ENCODE assay signal across 29 cellular contexts in genomic region chr10:120691623-120692022, GRCh38.
DNase-seq lines count a peak whose midpoint lies in the region; ATAC-seq and TF ChIP-seq lines count a peak whose summit lies in the region.
"Had no signal": no experiment of that assay in that cellular context is flagged by ENCODE, and none has a peak within 500 bp of the region (broad histone marks: within the 10 kb centered on the region; RNA-seq: fewer than 3 reads in every experiment).

No MANE protein-coding gene starts in this region.

- no peaks in the 10 kb centered on the region for H3K36me3 ChIP-seq in CD4-positive, CD25-positive, alpha-beta regulatory T cell (ENCODE audit: control insufficient read depth, insufficient read depth, low read length)
- H3K36me3 ChIP-seq in GM23338 (ENCODE audit: insufficient read depth), result no peaks in the 10 kb centered on the region
- no peaks in the 10 kb centered on the region for H3K36me3 ChIP-seq in aorta (ENCODE audit: control insufficient read depth in 1 of 2, insufficient read depth in 2 of 2, low read length in 1 of 2)
- H3K36me3 ChIP-seq in colonic mucosa, result no peaks in the 10 kb centered on the region
- H3K36me3 ChIP-seq: esophagus squamous epithelium, lower lobe of right lung, ovary, transverse colon had no signal

- TF ChIP-seq CTCF in GM23338 (conservative IDR thresholded peaks at IDR 0.05; ENCODE audit: low read depth in 2 of 2), result no peak
- TF ChIP-seq CTCF in colonic mucosa (IDR thresholded peaks at IDR 0.05), result no peak

- peaks cover 0 to 5% (median under 1%) of the 10 kb centered on the region in 4 donors for H3K4me1 Mint-ChIP-seq in CD4-positive, CD25-positive, alpha-beta regulatory T cell
- H3K4me1 Mint-ChIP-seq in GM23338 (peaks cover 2% of the 10 kb centered on the region; the same call in 1 of the 3 replicates), immature natural killer cell (peaks cover 53 to 54% of the 10 kb centered on the region in 2 donors)
- H3K4me1 Mint-ChIP-seq in activated T-helper 17 cell treated with anti-CD3 and anti-CD28 coated beads, Interleukin-2, amount 50 U/mL, for 72 hours, result peaks cover 4% of the 10 kb centered on the region
- H3K4me1 Mint-ChIP-seq: activated CD8-positive, alpha-beta memory T cell treated with anti-CD3 and anti-CD28 coated beads, Interleukin-2, amount 10 ng/mL, durations not matched to agents 7 days and 5 days; nephron progenitor cell; stimulated activated memory B cell treated with anti-CD40 and anti-IgM and Interleukin-4, amounts not matched to agents 10 μg/mL and 1 μg/mL and 100 μg/mL, for 72 hours had no signal

- H3K4me1 ChIP-seq in CD4-positive, CD25-positive, alpha-beta regulatory T cell (ENCODE audit: control insufficient read depth, insufficient read depth, low read length, poor library complexity, severe bottlenecking), result no peaks in the 10 kb centered on the region
- no peaks in the 10 kb centered on the region for H3K4me1 ChIP-seq in GM23338 (ENCODE audit: insufficient read depth)
- H3K4me1 ChIP-seq in aorta (ENCODE audit: control insufficient read depth in 1 of 2, insufficient read depth in 2 of 2, low read length in 2 of 2), result no peaks in the 10 kb centered on the region
- H3K4me1 ChIP-seq in colonic mucosa, result no peaks in the 10 kb centered on the region
- H3K4me1 ChIP-seq: esophagus squamous epithelium, lower lobe of right lung, transverse colon had no signal

- no peak for ATAC-seq in CD4-positive, CD25-positive, alpha-beta regulatory T cell (ENCODE audit: low read depth in 2 of 2)
- ATAC-seq in GM23338 (no peak), aorta (ENCODE audit: low FRiP score) (no peak), GM19467 (IDR thresholded peaks at IDR 0.05; ENCODE audit: unreplicated experiment) (no peak)
- ATAC-seq in activated T-helper 17 cell treated with anti-CD3 and anti-CD28 coated beads, Interleukin-2, amount 50 U/mL, for 72 hours (replicated peaks), result no peak
- ATAC-seq: activated CD8-positive, alpha-beta memory T cell treated with anti-CD3 and anti-CD28 coated beads, Interleukin-2, amount 10 ng/mL, durations not matched to agents 7 days and 5 days; lower lobe of right lung; stimulated activated memory B cell treated with anti-CD40 and anti-IgM and Interleukin-4, amounts not matched to agents 10 μg/mL and 1 μg/mL and 100 μg/mL, for 72 hours; T-cell; WTC11 had no signal

- no peaks in the 10 kb centered on the region for H3K79me2 ChIP-seq in GM23338 (replicated peaks; ENCODE audit: insufficient read depth)

- no peaks in the 10 kb centered on the region for H4K20me1 ChIP-seq in GM23338 (replicated peaks; ENCODE audit: insufficient read depth)

- WGBS in aorta, 2 donors, result 73 to 74% methylated on average over 3 of the region's 3 CpGs

- 0 out of 2 replicates have a peak, but pooled peaks cover 8% of the 10 kb centered on the region for H3K9me2 ChIP-seq in GM23338 (ENCODE audit: insufficient read depth)

- H3K9me3 ChIP-seq in CD4-positive, CD25-positive, alpha-beta regulatory T cell (ENCODE audit: control insufficient read depth in 2 of 2, low read length in 2 of 2), result no peaks in the 10 kb centered on the region
- H3K9me3 ChIP-seq in aorta (ENCODE audit: control insufficient read depth, low read length), result no peaks in the 10 kb centered on the region
- no peaks in the 10 kb centered on the region for H3K9me3 ChIP-seq in colonic mucosa
- H3K9me3 ChIP-seq: ovary had no signal

- no peak overlapping the region for H3K4me3 Mint-ChIP-seq in CD4-positive, CD25-positive, alpha-beta regulatory T cell
- no peak overlapping the region for H3K4me3 Mint-ChIP-seq in GM23338
- H3K4me3 Mint-ChIP-seq in activated T-helper 17 cell treated with anti-CD3 and anti-CD28 coated beads, Interleukin-2, amount 50 U/mL, for 72 hours, result peak overlapping the region; percentile 17
- peak overlapping the region; percentile 64 to 80 (median 79) for H3K4me3 Mint-ChIP-seq in immature natural killer cell
- H3K4me3 Mint-ChIP-seq: activated CD8-positive, alpha-beta memory T cell treated with anti-CD3 and anti-CD28 coated beads, Interleukin-2, amount 10 ng/mL, durations not matched to agents 7 days and 5 days; nephron progenitor cell; stimulated activated memory B cell treated with anti-CD40 and anti-IgM and Interleukin-4, amounts not matched to agents 10 μg/mL and 1 μg/mL and 100 μg/mL, for 72 hours; T-cell; WTC11 had no signal

- H3K9me3 Mint-ChIP-seq in CD4-positive, CD25-positive, alpha-beta regulatory T cell, result peaks cover 0 to 8% (median 4%) of the 10 kb centered on the region in 7 donors
- H3K9me3 Mint-ChIP-seq in GM23338, result no peaks in the 10 kb centered on the region; the same call in 2 of the 3 replicates
- peaks cover 4% of the 10 kb centered on the region for H3K9me3 Mint-ChIP-seq in activated T-helper 17 cell treated with anti-CD3 and anti-CD28 coated beads, Interleukin-2, amount 50 U/mL, for 72 hours
- peaks cover under 1 to 25% (median 10%) of the 10 kb centered on the region in 6 donors for H3K9me3 Mint-ChIP-seq in immature natural killer cell

- H3K9ac ChIP-seq in colonic mucosa (ENCODE audit: low read depth in 2 of 2, low read length in 2 of 2), result no peak overlapping the region

- no peak overlapping the region for H3K4me2 ChIP-seq in GM23338

- DNase-seq in CD4-positive, CD25-positive, alpha-beta regulatory T cell, result peak in 1 of 3 donors; percentile 24
- DNase-seq in GM23338 (ENCODE audit: low spot score) (no peak), immature natural killer cell (peak in 2 of 3 donors; percentile 26 to 28), aorta (no peak), colonic mucosa (no peak)
- DNase-seq: activated CD4-positive, alpha-beta T cell treated with anti-CD3 and anti-CD28 coated beads, Interleukin-2, amount 50 U/mL, for 1 hour; activated CD8-positive, alpha-beta memory T cell treated with anti-CD3 and anti-CD28 coated beads, Interleukin-2, amount 10 ng/mL, durations not matched to agents 7 days and 5 days; activated T-cell treated with anti-CD3 and anti-CD28 coated beads, Interleukin-2, amount 50 U/mL, for 48 hours; cerebellar nuclear complex; dorsolateral prefrontal cortex; EL; esophagus squamous epithelium; HCEC 1CT; hippocampal formation; lower lobe of right lung; NCI-H1048; NCI-H2107; NCI-H82; nephron progenitor cell; ovary; T-cell; transverse colon had no signal

- H3K4me3 ChIP-seq in CD4-positive, CD25-positive, alpha-beta regulatory T cell (ENCODE audit: low read depth, low read length), result peak overlapping the region; percentile 52
- no peak overlapping the region for H3K4me3 ChIP-seq in GM23338
- no peak overlapping the region for H3K4me3 ChIP-seq in aorta (ENCODE audit: low read length in 2 of 2)
- H3K4me3 ChIP-seq in colonic mucosa, result no peak overlapping the region
- H3K4me3 ChIP-seq: dorsolateral prefrontal cortex, esophagus squamous epithelium, lower lobe of right lung, ovary, skin epidermis, transverse colon had no signal

- intact Hi-C loops in aorta (cut with DNase I), result no loop called here
- intact Hi-C loops in colonic mucosa (cut with DNase I), result no loop called here

- no peak overlapping the region for H3K27ac ChIP-seq in CD4-positive, CD25-positive, alpha-beta regulatory T cell (ENCODE audit: insufficient read depth, low read length, poor library complexity, severe bottlenecking)
- no peak overlapping the region for H3K27ac ChIP-seq in GM23338 (ENCODE audit: low read depth)
- H3K27ac ChIP-seq in aorta (ENCODE audit: low read depth in 1 of 2, low read length in 2 of 2), result no peak overlapping the region
- no peak overlapping the region for H3K27ac ChIP-seq in colonic mucosa
- H3K27ac ChIP-seq: dorsolateral prefrontal cortex, esophagus squamous epithelium, lower lobe of right lung, ovary, RWPE1, skin epidermis, transverse colon had no signal

- no peaks in the 10 kb centered on the region for H3F3A ChIP-seq in GM23338 (replicated peaks; ENCODE audit: low read depth)

- no peaks in the 10 kb centered on the region for H3K27me3 ChIP-seq in CD4-positive, CD25-positive, alpha-beta regulatory T cell (ENCODE audit: control insufficient read depth, insufficient read depth, low read length)
- H3K27me3 ChIP-seq in GM23338 (ENCODE audit: insufficient read depth) (no peaks in the 10 kb centered on the region), aorta (ENCODE audit: control insufficient read depth in 1 of 2, insufficient read depth in 2 of 2, low read length in 1 of 2) (no peaks in the 10 kb centered on the region), colonic mucosa (no peaks in the 10 kb centered on the region)
- H3K27me3 ChIP-seq: dorsolateral prefrontal cortex, esophagus squamous epithelium, ovary, transverse colon had no signal

- no peaks in the 10 kb centered on the region for H3K27me3 Mint-ChIP-seq in CD4-positive, CD25-positive, alpha-beta regulatory T cell
- H3K27me3 Mint-ChIP-seq in GM23338 (ENCODE audit: insufficient read depth, low read depth, poor library complexity) (no peaks in the 10 kb centered on the region), immature natural killer cell (ENCODE audit: low read depth in 3 of 3) (peaks cover 0 to 10% (median 3%) of the 10 kb centered on the region in 3 donors)
- no peaks in the 10 kb centered on the region for H3K27me3 Mint-ChIP-seq in activated T-helper 17 cell treated with anti-CD3 and anti-CD28 coated beads, Interleukin-2, amount 50 U/mL, for 72 hours
- H3K27me3 Mint-ChIP-seq: activated CD8-positive, alpha-beta memory T cell treated with anti-CD3 and anti-CD28 coated beads, Interleukin-2, amount 10 ng/mL, durations not matched to agents 7 days and 5 days; stimulated activated memory B cell treated with anti-CD40 and anti-IgM and Interleukin-4, amounts not matched to agents 10 μg/mL and 1 μg/mL and 100 μg/mL, for 72 hours; T-cell had no signal

- peak overlapping the region; percentile 61; the same call in 1 of the 2 replicates for H2AFZ ChIP-seq in GM23338

- no peaks in the 10 kb centered on the region for H3K36me3 Mint-ChIP-seq in CD4-positive, CD25-positive, alpha-beta regulatory T cell
- H3K36me3 Mint-ChIP-seq in GM23338 (ENCODE audit: low read depth) (no peaks in the 10 kb centered on the region), immature natural killer cell (peaks cover 0 to 14% (median 7%) of the 10 kb centered on the region in 3 donors)
- H3K36me3 Mint-ChIP-seq in activated T-helper 17 cell treated with anti-CD3 and anti-CD28 coated beads, Interleukin-2, amount 50 U/mL, for 72 hours (ENCODE audit: low read depth), result no peaks in the 10 kb centered on the region
- H3K36me3 Mint-ChIP-seq: activated CD8-positive, alpha-beta memory T cell treated with anti-CD3 and anti-CD28 coated beads, Interleukin-2, amount 10 ng/mL, durations not matched to agents 7 days and 5 days; CD14-positive monocyte; stimulated activated memory B cell treated with anti-CD40 and anti-IgM and Interleukin-4, amounts not matched to agents 10 μg/mL and 1 μg/mL and 100 μg/mL, for 72 hours; T-cell; WTC11 had no signal

- peak overlapping the region in 1 of 3 donors; percentile 48 for H3K27ac Mint-ChIP-seq in CD4-positive, CD25-positive, alpha-beta regulatory T cell
- H3K27ac Mint-ChIP-seq in GM23338 (no peak overlapping the region), immature natural killer cell (peak overlapping the region in 5 of 6 donors; percentile 44 to 87 (median 86))
- no peak overlapping the region for H3K27ac Mint-ChIP-seq in activated T-helper 17 cell treated with anti-CD3 and anti-CD28 coated beads, Interleukin-2, amount 50 U/mL, for 72 hours
- H3K27ac Mint-ChIP-seq: activated CD8-positive, alpha-beta memory T cell treated with anti-CD3 and anti-CD28 coated beads, Interleukin-2, amount 10 ng/mL, durations not matched to agents 7 days and 5 days; nephron progenitor cell; stimulated activated memory B cell treated with anti-CD40 and anti-IgM and Interleukin-4, amounts not matched to agents 10 μg/mL and 1 μg/mL and 100 μg/mL, for 72 hours; T-cell; WTC11 had no signal

Comparison
In these comparisons a context has a peak if more than half of its experiments do, and no peak if none do; other contexts are left out.
1. DNase-seq: peak in immature natural killer cell (2 of 3); none in GM23338 (single experiment), aorta (0 of 2) and colonic mucosa (single experiment).
2. H3K27ac Mint-ChIP-seq: peak in immature natural killer cell (5 of 6); none in GM23338 (single experiment) and activated T-helper 17 cell treated with anti-CD3 and anti-CD28 coated beads, Interleukin-2, amount 50 U/mL, for 72 hours (single experiment).
3. H3K4me3 Mint-ChIP-seq: peak in activated T-helper 17 cell treated with anti-CD3 and anti-CD28 coated beads, Interleukin-2, amount 50 U/mL, for 72 hours (single experiment) and immature natural killer cell (5 of 5); none in CD4-positive, CD25-positive, alpha-beta regulatory T cell (0 of 4) and GM23338 (single experiment).